ENCODE assay signal across 1 cellular context in the genomic region with DNA sequence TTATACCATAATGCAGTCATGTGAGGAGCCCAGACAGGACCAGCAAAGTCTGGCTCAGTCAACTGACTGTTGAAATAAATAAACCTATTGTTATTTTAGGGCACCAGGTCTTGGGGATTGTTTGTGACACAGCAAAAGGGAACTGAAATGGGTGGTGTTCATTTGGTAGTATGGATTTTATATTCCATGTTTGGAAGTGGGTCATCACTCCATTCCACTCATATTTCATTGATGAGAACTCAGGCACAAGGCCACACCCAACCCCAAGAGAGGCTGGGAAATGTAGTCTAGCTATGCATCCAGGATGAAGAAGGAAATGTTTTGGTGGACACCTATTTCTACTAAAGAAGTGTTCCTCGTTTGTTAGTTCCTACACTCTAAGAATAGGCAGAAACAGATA.
TF ChIP-seq lines count a peak whose summit lies in the region.

No MANE protein-coding gene starts in this region.

TF ChIP-seq in IMR-90, 13 proteins besides CTCF, POLR2A, EP300 and RAD21 (continued from another document):
- TF ChIP-seq FOS (IDR thresholded peaks at IDR 0.05; ENCODE audit: low read depth, low read length) (no peak), RFX5 (IDR thresholded peaks at IDR 0.05; ENCODE audit: low read depth, low read length) (no peak), SMC3 (IDR thresholded peaks at IDR 0.05; ENCODE audit: low read depth, low read length) (no peak), MXI1 (IDR thresholded peaks at IDR 0.05; ENCODE audit: borderline replicate concordance, low read depth, low read length) (no peak), USF2 (IDR thresholded peaks at IDR 0.05; ENCODE audit: low read depth, low read length) (no peak), BHLHE40 (IDR thresholded peaks at IDR 0.05; ENCODE audit: low read depth, low read length) (no peak), CHD1 (IDR thresholded peaks at IDR 0.05; ENCODE audit: low read depth, low read length) (no peak), NFE2L2 (IDR thresholded peaks at IDR 0.05; ENCODE audit: low read depth, low read length) (no peak), RCOR1 (IDR thresholded peaks at IDR 0.05; ENCODE audit: insufficient replicate concordance, low read length) (no peak), MAZ (IDR thresholded peaks at IDR 0.05; ENCODE audit: borderline replicate concordance, low read depth, low read length) (no peak)
- TF ChIP-seq, protein P1, sequence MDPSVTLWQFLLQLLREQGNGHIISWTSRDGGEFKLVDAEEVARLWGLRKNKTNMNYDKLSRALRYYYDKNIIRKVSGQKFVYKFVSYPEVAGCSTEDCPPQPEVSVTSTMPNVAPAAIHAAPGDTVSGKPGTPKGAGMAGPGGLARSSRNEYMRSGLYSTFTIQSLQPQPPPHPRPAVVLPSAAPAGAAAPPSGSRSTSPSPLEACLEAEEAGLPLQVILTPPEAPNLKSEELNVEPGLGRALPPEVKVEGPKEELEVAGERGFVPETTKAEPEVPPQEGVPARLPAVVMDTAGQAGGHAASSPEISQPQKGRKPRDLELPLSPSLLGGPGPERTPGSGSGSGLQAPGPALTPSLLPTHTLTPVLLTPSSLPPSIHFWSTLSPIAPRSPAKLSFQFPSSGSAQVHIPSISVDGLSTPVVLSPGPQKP (IDR thresholded peaks at IDR 0.05; ENCODE audit: borderline replicate concordance, low read depth, low read length), result no peak
